Comparison of ENCODE assay signal across 19 cellular contexts in genomic region chr7:2201686-2202360, GRCh38.
"Had no signal": no experiment of that assay in that cellular context is flagged by ENCODE, and none has a peak within 500 bp of the region (broad histone marks: within the 10 kb centered on the region; RNA-seq: fewer than 3 reads in every experiment).

No MANE protein-coding gene starts in this region.

- H3K27ac ChIP-seq: ascending aorta, breast epithelium, epithelial cell of prostate, neural progenitor cell, skin epidermis had no signal

- H3K27me3 Mint-ChIP-seq: activated naive CD4-positive, alpha-beta T cell treated with anti-CD3 and anti-CD28 coated beads, Interleukin-2, amount 10 ng/mL, durations not matched to agents 7 days and 5 days; effector memory CD8-positive, alpha-beta T cell; naive B cell; type B pancreatic cell had no signal

- H3K4me3 Mint-ChIP-seq: activated naive CD4-positive, alpha-beta T cell treated with anti-CD3 and anti-CD28 coated beads, Interleukin-2, amount 10 ng/mL, durations not matched to agents 7 days and 5 days; effector memory CD8-positive, alpha-beta T cell; immature natural killer cell; naive B cell; neural progenitor cell had no signal

- H3K27ac Mint-ChIP-seq: activated naive CD4-positive, alpha-beta T cell treated with anti-CD3 and anti-CD28 coated beads, Interleukin-2, amount 10 ng/mL, durations not matched to agents 7 days and 5 days; effector memory CD8-positive, alpha-beta T cell; immature natural killer cell; naive B cell; neural progenitor cell; type B pancreatic cell had no signal

- H3K36me3 ChIP-seq: breast epithelium, neural progenitor cell had no signal

- H3K4me1 Mint-ChIP-seq: activated naive CD4-positive, alpha-beta T cell treated with anti-CD3 and anti-CD28 coated beads, Interleukin-2, amount 10 ng/mL, durations not matched to agents 7 days and 5 days had no signal

- H3K27me3 ChIP-seq: ascending aorta, breast epithelium, neural progenitor cell had no signal

- H3K4me3 ChIP-seq: ascending aorta, breast epithelium, neural progenitor cell, skin epidermis had no signal

- H3K9ac ChIP-seq: neural progenitor cell had no signal

- FAIRE-seq: frontal cortex, TTC549 had no signal

- DNase-seq: activated CD4-positive, alpha-beta T cell treated with anti-CD3 and anti-CD28 coated beads, Interleukin-2, amount 50 U/mL, for 4 hours; activated CD4-positive, CD25-positive, alpha-beta regulatory T cell; activated naive CD4-positive, alpha-beta T cell treated with anti-CD3 and anti-CD28 coated beads, Interleukin-2, amount 10 ng/mL, durations not matched to agents 7 days and 5 days; dermis blood vessel endothelial cell; effector memory CD8-positive, alpha-beta T cell; immature natural killer cell; left cardiac atrium; naive B cell; retina; stimulated activated CD4-positive, alpha-beta T cell treated with anti-CD3 and anti-CD28 coated beads, Interleukin-4, amount 100 ng/mL, for 24 hours; stimulated activated naive CD4-positive, alpha-beta T cell had no signal

- H3K9me3 Mint-ChIP-seq: activated naive CD4-positive, alpha-beta T cell treated with anti-CD3 and anti-CD28 coated beads, Interleukin-2, amount 10 ng/mL, durations not matched to agents 7 days and 5 days; effector memory CD8-positive, alpha-beta T cell; naive B cell; type B pancreatic cell had no signal

- H3K4me1 ChIP-seq: breast epithelium, neural progenitor cell had no signal

- ATAC-seq: effector memory CD8-positive, alpha-beta T cell had no signal

- H3K9me3 ChIP-seq: ascending aorta, breast epithelium had no signal
